ENCODE assay signal across 1 cellular context in the genomic region with DNA sequence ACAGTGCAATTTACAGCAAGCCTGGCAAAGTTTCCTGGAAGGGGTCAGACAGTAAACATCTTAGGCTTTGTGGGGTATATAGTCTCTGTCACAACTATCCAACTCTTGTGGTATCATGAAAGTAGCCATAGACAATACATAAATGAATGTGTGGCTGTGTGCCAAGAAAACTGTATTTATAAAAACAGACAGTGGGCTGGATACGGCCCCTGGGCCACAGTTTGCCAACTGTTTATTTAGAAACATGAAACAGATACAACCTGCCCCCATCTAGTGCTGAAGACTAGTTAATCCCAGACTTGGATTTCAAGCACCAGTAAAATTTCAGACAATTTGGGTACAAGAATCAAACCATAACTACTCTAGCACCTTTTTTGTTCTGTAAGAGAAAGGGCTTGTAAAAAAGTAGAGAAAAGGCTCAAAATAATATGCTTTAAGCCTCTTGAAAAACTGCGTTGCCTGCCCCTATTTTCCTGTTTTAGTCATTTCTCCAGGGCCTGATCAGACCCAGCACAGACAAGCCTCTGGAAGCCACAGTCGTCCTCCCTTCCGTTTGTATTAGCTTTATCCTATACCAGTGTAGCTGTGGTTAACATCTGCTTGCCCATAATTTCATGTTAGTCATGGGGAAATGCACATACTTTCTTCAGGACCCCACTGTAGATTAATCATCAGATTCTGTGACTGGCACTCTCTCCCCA.
TF ChIP-seq lines count a peak whose summit lies in the region.

No MANE protein-coding gene starts in this region.

TF ChIP-seq in WTC11, 78 proteins besides CTCF, POLR2A, EP300 and RAD21 (continued from another document):
- TF ChIP-seq, protein P1, sequence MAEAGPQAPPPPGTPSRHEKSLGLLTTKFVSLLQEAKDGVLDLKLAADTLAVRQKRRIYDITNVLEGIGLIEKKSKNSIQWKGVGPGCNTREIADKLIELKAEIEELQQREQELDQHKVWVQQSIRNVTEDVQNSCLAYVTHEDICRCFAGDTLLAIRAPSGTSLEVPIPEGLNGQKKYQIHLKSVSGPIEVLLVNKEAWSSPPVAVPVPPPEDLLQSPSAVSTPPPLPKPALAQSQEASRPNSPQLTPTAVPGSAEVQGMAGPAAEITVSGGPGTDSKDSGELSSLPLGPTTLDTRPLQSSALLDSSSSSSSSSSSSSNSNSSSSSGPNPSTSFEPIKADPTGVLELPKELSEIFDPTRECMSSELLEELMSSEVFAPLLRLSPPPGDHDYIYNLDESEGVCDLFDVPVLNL (CRISPR knock-in tag; IDR thresholded peaks at IDR 0.05; ENCODE audit: borderline replicate concordance, low read depth) = no peak
- no peak for TF ChIP-seq AFF4 (CRISPR knock-in tag; IDR thresholded peaks at IDR 0.05; ENCODE audit: borderline replicate concordance)
- TF ChIP-seq, protein P2, sequence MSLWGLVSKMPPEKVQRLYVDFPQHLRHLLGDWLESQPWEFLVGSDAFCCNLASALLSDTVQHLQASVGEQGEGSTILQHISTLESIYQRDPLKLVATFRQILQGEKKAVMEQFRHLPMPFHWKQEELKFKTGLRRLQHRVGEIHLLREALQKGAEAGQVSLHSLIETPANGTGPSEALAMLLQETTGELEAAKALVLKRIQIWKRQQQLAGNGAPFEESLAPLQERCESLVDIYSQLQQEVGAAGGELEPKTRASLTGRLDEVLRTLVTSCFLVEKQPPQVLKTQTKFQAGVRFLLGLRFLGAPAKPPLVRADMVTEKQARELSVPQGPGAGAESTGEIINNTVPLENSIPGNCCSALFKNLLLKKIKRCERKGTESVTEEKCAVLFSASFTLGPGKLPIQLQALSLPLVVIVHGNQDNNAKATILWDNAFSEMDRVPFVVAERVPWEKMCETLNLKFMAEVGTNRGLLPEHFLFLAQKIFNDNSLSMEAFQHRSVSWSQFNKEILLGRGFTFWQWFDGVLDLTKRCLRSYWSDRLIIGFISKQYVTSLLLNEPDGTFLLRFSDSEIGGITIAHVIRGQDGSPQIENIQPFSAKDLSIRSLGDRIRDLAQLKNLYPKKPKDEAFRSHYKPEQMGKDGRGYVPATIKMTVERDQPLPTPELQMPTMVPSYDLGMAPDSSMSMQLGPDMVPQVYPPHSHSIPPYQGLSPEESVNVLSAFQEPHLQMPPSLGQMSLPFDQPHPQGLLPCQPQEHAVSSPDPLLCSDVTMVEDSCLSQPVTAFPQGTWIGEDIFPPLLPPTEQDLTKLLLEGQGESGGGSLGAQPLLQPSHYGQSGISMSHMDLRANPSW (CRISPR knock-in tag; conservative IDR thresholded peaks at IDR 0.05; ENCODE audit: low read depth) = no peak
TF ChIP-seq in WTC11: peak in this region for 0.
